In the genomic region with DNA sequence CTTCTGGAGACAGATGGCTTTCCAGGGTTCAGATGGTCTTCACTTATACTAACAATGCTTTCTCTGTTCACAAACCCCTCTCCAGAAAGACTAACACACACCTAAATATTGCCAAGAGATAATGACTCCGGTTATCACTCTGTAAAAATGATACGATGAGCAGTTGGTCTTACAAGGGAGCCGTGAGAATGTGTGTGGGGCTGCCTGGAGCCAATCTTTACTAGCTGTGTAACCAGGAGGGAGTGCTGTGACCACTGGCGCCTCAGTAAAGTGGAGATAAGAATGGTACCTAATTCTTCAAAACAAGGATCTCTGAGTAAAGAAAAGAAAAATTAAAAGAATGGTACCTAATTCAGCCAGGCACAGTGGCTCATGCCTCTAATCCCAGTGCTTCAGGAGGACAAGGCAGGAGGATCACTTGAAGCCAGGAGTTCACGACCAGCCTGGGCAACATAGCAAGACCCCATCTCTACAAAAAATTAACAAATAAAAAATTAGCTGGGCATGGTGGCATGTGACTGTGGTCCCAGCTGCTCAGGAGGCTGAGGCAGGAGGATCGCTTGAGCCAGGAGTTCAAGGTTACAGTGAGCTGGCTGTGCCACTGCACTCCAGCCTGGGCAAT, we compare ENCODE assay signal across 11 cellular contexts. TPM values are rescaled to one million over a fixed set of nuclear protein-coding genes. Genes with fewer than 3 reads are reported as not detected.
DNase-seq lines count a peak whose midpoint lies in the region; ATAC-seq and TF ChIP-seq lines count a peak whose summit lies in the region.
"Had no signal": no experiment of that assay in that cellular context is flagged by ENCODE, and none has a peak within 500 bp of the region (broad histone marks: within the 10 kb centered on the region; RNA-seq: fewer than 3 reads in every experiment).

No MANE protein-coding gene starts in this region.

- TF ChIP-seq POLR2A in vagina (IDR thresholded peaks at IDR 0.05), result no peak

- 51% methylated on average over 6 of the region's 6 CpGs for WGBS in right cardiac atrium

- no peaks in the 10 kb centered on the region for H3K9me3 ChIP-seq in left ventricle myocardium inferior (replicated peaks)
- no peaks in the 10 kb centered on the region for H3K9me3 ChIP-seq in right cardiac atrium (ENCODE audit: control insufficient read depth, low read length)
- H3K9me3 ChIP-seq in vagina, result no peaks in the 10 kb centered on the region

- no peak for DNase-seq in left ventricle myocardium inferior
- no peak for DNase-seq in Right ventricle myocardium superior
- peak in 1 of 3 donors; percentile 38 for DNase-seq in right cardiac atrium
- DNase-seq in vagina (ENCODE audit: extremely low spot score in 2 of 2), result no peak
- no peak for DNase-seq in activated T-cell treated with anti-CD3 and anti-CD28 coated beads, Interleukin-2, amount 50 U/mL, for 48 hours
- DNase-seq in NCI-H1930 (lab: John Stamatoyannopoulos, UW), result no peak
- no peak for DNase-seq in AG20443 (ENCODE audit: low spot score)
- DNase-seq: NCI-H2029 had no signal

- H3K4me1 ChIP-seq in left ventricle myocardium inferior (peaks cover 98% of the 10 kb centered on the region), right cardiac atrium (ENCODE audit: control insufficient read depth, insufficient read depth, low read length) (peaks cover 24% of the 10 kb centered on the region), rectal smooth muscle tissue (ENCODE audit: control insufficient read depth, insufficient read depth, low read length) (peaks cover 72% of the 10 kb centered on the region), vagina (peaks cover 95% of the 10 kb centered on the region)

- H3K27me3 ChIP-seq in left ventricle myocardium inferior (ENCODE audit: low read depth), result no peaks in the 10 kb centered on the region
- H3K27me3 ChIP-seq in right cardiac atrium (ENCODE audit: control insufficient read depth, insufficient read depth), result no peaks in the 10 kb centered on the region
- no peaks in the 10 kb centered on the region for H3K27me3 ChIP-seq in rectal smooth muscle tissue (ENCODE audit: control insufficient read depth, insufficient read depth, low read length)
- no peaks in the 10 kb centered on the region for H3K27me3 ChIP-seq in vagina

- H3K9ac ChIP-seq in rectal smooth muscle tissue (ENCODE audit: low read length), result no peak overlapping the region

- TF ChIP-seq CTCF in left ventricle myocardium inferior (IDR thresholded peaks at IDR 0.05; ENCODE audit: borderline replicate concordance) (no peak), vagina (IDR thresholded peaks at IDR 0.05) (no peak)

- H3K4me3 ChIP-seq in left ventricle myocardium inferior (peak overlapping the region; percentile 63), right cardiac atrium (ENCODE audit: low read length) (no peak overlapping the region), rectal smooth muscle tissue (ENCODE audit: low read length) (peak overlapping the region; percentile 24), vagina (peak overlapping the region in 1 of 2 donors; percentile 15)

- H3K27ac ChIP-seq in left ventricle myocardium inferior (replicated peaks) (peak overlapping the region; percentile 95), right cardiac atrium (ENCODE audit: low read length) (peak overlapping the region; percentile 96), rectal smooth muscle tissue (ENCODE audit: low read depth, low read length) (peak overlapping the region; percentile 99), vagina (peak overlapping the region; percentile 84)

- intact Hi-C loops in left ventricle myocardium inferior (cut with micrococcal nuclease) (no loop called here), Right ventricle myocardium superior (cut with DNase I) (no loop called here), right cardiac atrium (cut with DNase I) (no loop called here), vagina (cut with DNase I) (no loop called here)

- H3K36me3 ChIP-seq in left ventricle myocardium inferior (peaks cover 5% of the 10 kb centered on the region), rectal smooth muscle tissue (ENCODE audit: control insufficient read depth, insufficient read depth, low read length) (peaks cover 58% of the 10 kb centered on the region), vagina (peaks cover 0 to 3% of the 10 kb centered on the region in 2 donors)

- ATAC-seq in Right ventricle myocardium superior (ENCODE audit: poor library complexity) (no peak), right cardiac atrium (no peak)

RNA-seq across cellular contexts. Expression of a gene that starts 39.9 kb away (rescaled TPM):
- total RNA-seq in left ventricle myocardium inferior (not detected), Right ventricle myocardium superior (not detected), right cardiac atrium (1 to 10 TPM in 1 of 4 donors, under 1 TPM in 2, not detected in 1; 0.65 to 2.3 (median 0.94) TPM), vagina (2.7 TPM)
- polyA plus RNA-seq in right cardiac atrium, result 1.4 TPM
- total RNA-seq: activated T-helper 2 cell treated with anti-CD3 and anti-CD28 coated beads, Interferon-gamma antibody, Interleukin-2, Interleukin-4, amounts not matched to agents 10 μg/mL and 5 μg/mL and 100 μg/mL, durations not matched to agents 14 hours and 24 hours and 36 hours; lung microvascular endothelial cell had no signal
